In genomic region chr5:131246515-131246914, GRCh38 we compare ENCODE assay signal across 9 cellular contexts.
"Had no signal": no experiment of that assay in that cellular context is flagged by ENCODE, and none has a peak within 500 bp of the region (broad histone marks: within the 10 kb centered on the region; RNA-seq: fewer than 3 reads in every experiment).

No MANE protein-coding gene starts in this region.

- H3K9me3 ChIP-seq: HAP-1 had no signal

- H3K4me3 ChIP-seq: HAP-1 had no signal

- H3K4me2 ChIP-seq: KMS-11 had no signal

- H3K9ac ChIP-seq: KMS-11 had no signal

- H3K36me3 ChIP-seq: HAP-1 had no signal

- H3K27ac ChIP-seq: HL-60, KMS-11 had no signal

- DNase-seq: GOT3, H7, IMR-90, Karpas-422, KBM-7 had no signal

- ATAC-seq: HCT116 had no signal

- H3K4me1 ChIP-seq: HAP-1 had no signal
